ENCODE assay signal across 8 cellular contexts in the genomic region with DNA sequence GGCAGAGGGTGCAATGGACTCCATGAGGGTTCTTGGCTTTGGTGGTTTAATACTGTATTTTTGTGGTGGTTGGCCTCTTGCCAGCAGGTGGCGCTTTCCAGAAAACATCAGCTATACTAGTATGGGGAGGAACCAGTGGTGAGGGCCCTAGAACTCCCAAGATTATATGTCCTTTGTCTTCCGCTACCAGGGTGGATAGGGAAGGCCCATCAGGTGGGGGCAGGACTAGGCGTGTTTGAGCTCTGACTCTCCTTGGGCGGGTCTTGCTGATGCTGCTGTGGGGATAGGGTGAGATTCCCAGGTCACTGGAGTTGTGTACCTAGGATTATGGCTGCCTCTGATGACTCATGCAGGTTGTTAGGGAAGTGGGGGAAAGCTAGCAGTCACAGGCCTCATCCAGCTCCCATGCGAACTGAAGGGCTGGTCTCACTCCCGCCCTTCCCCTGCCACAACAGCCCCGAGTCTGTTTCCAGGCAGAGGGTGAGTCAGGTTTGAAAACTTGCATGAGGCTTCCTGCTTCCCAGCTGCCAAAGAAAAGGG.
A peak's percentile ranks its signal among the peaks of the same experiment; 100 is the strongest.
DNase-seq lines count a peak whose midpoint lies in the region; ATAC-seq, FAIRE-seq and TF ChIP-seq lines count a peak whose summit lies in the region.

No MANE protein-coding gene starts in this region.

- H3K4me3 ChIP-seq in HEK293 (ENCODE audit: low read depth, low read length), result no peak overlapping the region
- H3K4me3 ChIP-seq in H1 (ENCODE audit: extremely low read depth in 1 of 4, insufficient read depth in 2 of 4, low read depth in 3 of 4, low read length in 4 of 4), result no peak overlapping the region
- H3K4me3 ChIP-seq in upper lobe of left lung, result no peak overlapping the region

- TF ChIP-seq CTCF in HEK293 (tag by site-specific recombination; IDR thresholded peaks at IDR 0.05) (no peak), H1 (IDR thresholded peaks at IDR 0.05; ENCODE audit: control extremely low read depth in 1 of 3, insufficient read depth in 1 of 3, low read depth in 1 of 3, low read length in 3 of 3) (peak; percentile 19 to 48 (median 39)), upper lobe of left lung (IDR thresholded peaks at IDR 0.05) (no peak)

- H3K27me3 ChIP-seq in H1 (replicated peaks in 1 of 4; ENCODE audit: control insufficient read depth in 3 of 4, extremely low read depth in 1 of 4, insufficient read depth in 3 of 4, low read length in 3 of 4) (no peaks in the 10 kb centered on the region), upper lobe of left lung (no peaks in the 10 kb centered on the region)

- no peaks in the 10 kb centered on the region for H3K23me2 ChIP-seq in H1 (ENCODE audit: low read depth, low read length)

- WGBS in H1 (ENCODE audit: extremely low coverage in 1 of 2, insufficient coverage in 1 of 2, insufficient read length in 1 of 2, insufficient replicate concordance in 2 of 2, low coverage in 1 of 2, low lambda C conversion rate in 2 of 2, missing lambda C conversion rate in 1 of 2), 2 experiments, result 83% methylated on average over 7 of the region's 7 CpGs; no CpG with 5 or more reads in 1 of the 2 experiments
- WGBS in upper lobe of left lung, 2 donors, result 71 to 84% methylated on average over 4 to 7 of the region's 7 CpGs

- H3K23ac ChIP-seq in H1 (ENCODE audit: insufficient read length), result no peak overlapping the region

- no peak overlapping the region for H4K8ac ChIP-seq in H1 (ENCODE audit: extremely low read depth, insufficient read depth, low read length)

- H2BK120ac ChIP-seq in H1 (replicated peaks; ENCODE audit: low read depth, low read length), result no peak overlapping the region

- no peak overlapping the region for H2AK5ac ChIP-seq in H1 (ENCODE audit: low read depth, low read length)

- FAIRE-seq in H1 (lab: Jason Lieb, UNC), result no peak

- no peaks in the 10 kb centered on the region for H3K79me1 ChIP-seq in H1 (ENCODE audit: low read depth, low read length)

- no peak overlapping the region; the same call in 1 of the 2 replicates for H2AFZ ChIP-seq in H1 (ENCODE audit: low read length)

- peak overlapping the region; percentile 18; the same call in 1 of the 2 replicates for H2BK20ac ChIP-seq in H1 (ENCODE audit: low read length)

- H4K91ac ChIP-seq in H1 (replicated peaks; ENCODE audit: insufficient read length, low read length), result no peak overlapping the region

- H3K56ac ChIP-seq in H1 (replicated peaks; ENCODE audit: insufficient read length, low read depth, low read length), result no peak overlapping the region

- no peak overlapping the region for H3K18ac ChIP-seq in H1 (ENCODE audit: extremely low read depth, low read length)

- no peak overlapping the region for H3K4ac ChIP-seq in H1 (replicated peaks; ENCODE audit: insufficient read length, low read depth, low read length)

- H3K36me3 ChIP-seq in HEK293 (ENCODE audit: control insufficient read depth in 2 of 2, insufficient read depth in 1 of 2, low read length in 2 of 2), result no peaks in the 10 kb centered on the region
- no peaks in the 10 kb centered on the region for H3K36me3 ChIP-seq in H1 (ENCODE audit: control insufficient read depth in 2 of 4, insufficient read depth in 4 of 4, low read length in 3 of 4)
- H3K36me3 ChIP-seq in upper lobe of left lung, result no peaks in the 10 kb centered on the region

- CTCF ChIA-PET in HEK293 (lab: Yijun Ruan, JAX) (interaction anchor here (0.7 to 1.6 kb wide), 8 partner anchors 10 to 241 kb away, joined by 3 to 9 read pairs (median 3); no protein-coding TSS in a partner anchor), H1 (lab: Charles Lee; ENCODE audit: partially characterized antibody) (interaction anchor here (0.6 to 2.6 kb wide), 21 partner anchors 10 to 1623 kb away, joined by 3 to 22 read pairs (median 3); no protein-coding TSS in a partner anchor)

- H4K5ac ChIP-seq in H1 (ENCODE audit: insufficient read length, low read depth, low read length), result no peak overlapping the region

- DNase-seq in SHP77 (lab: John Stamatoyannopoulos, UW), result peak; percentile 1 to 40
- DNase-seq in SHP77 treated with DMSO at 0.1 percent for 48 hours (lab: John Stamatoyannopoulos, UW), result no peak
- DNase-seq in NCI-H146 treated with DMSO at 0.1 percent for 48 hours (lab: John Stamatoyannopoulos, UW; ENCODE audit: unreplicated experiment), result peak; percentile 32
- DNase-seq in H1 (ENCODE audit: low read depth in 1 of 2, low spot score in 2 of 2), result peak; percentile 49 to 75
- peak; percentile 59 for DNase-seq in stromal cell of bone marrow (ENCODE audit: low read depth)
- DNase-seq in upper lobe of left lung, result no peak
- no peak for DNase-seq in cerebellar nuclear complex (lab: John Stamatoyannopoulos, UW)

- H3K4me2 ChIP-seq in H1 (ENCODE audit: insufficient read depth in 1 of 2, low read depth in 2 of 2, low read length in 2 of 2), result no peak overlapping the region

- no peak for TF ChIP-seq POLR2A in H1 (IDR thresholded peaks at IDR 0.05; ENCODE audit: control extremely low read depth in 1 of 2, low read depth in 2 of 2, low read length in 2 of 2)
- no peak for TF ChIP-seq POLR2A in upper lobe of left lung (IDR thresholded peaks at IDR 0.05)

- POLR2A ChIA-PET in HEK293 (lab: Yijun Ruan, JAX), result no interaction called here
- POLR2A ChIA-PET in H1 (lab: Charles Lee; ENCODE audit: partially characterized antibody), result interaction anchor here (0.6 kb wide), 1 partner anchor 1649 kb away, joined by 3 read pairs; no protein-coding TSS in a partner anchor

- ATAC-seq in upper lobe of left lung (ENCODE audit: low FRiP score in 2 of 2), result no peak

- H2BK15ac ChIP-seq in H1 (ENCODE audit: low read length), result no peak overlapping the region

- TF ChIP-seq EP300 in H1 (IDR thresholded peaks at IDR 0.05; ENCODE audit: borderline replicate concordance in 1 of 2, low read depth in 2 of 2, low read length in 2 of 2) (no peak), upper lobe of left lung (IDR thresholded peaks at IDR 0.05) (no peak)

- H4K20me1 ChIP-seq in H1 (replicated peaks in 1 of 2; ENCODE audit: control insufficient read depth in 1 of 2, insufficient read depth in 2 of 2, low read length in 2 of 2), result no peaks in the 10 kb centered on the region

- peak overlapping the region; percentile 35; the same call in 1 of the 2 replicates for H2BK12ac ChIP-seq in H1 (ENCODE audit: low read depth, low read length)

- H3K27ac ChIP-seq in HEK293 (ENCODE audit: extremely low read depth, low read depth, low read length) (no peak overlapping the region), H1 (ENCODE audit: low read depth, low read length) (no peak overlapping the region), upper lobe of left lung (no peak overlapping the region)

- peak; percentile 38 to 55 for TF ChIP-seq RAD21 in H1 (IDR thresholded peaks at IDR 0.05 in 1 of 2, conservative IDR thresholded peaks at IDR 0.05 in 1 of 2; ENCODE audit: low read depth in 2 of 2, low read length in 2 of 2)

- H3K9me3 ChIP-seq in HEK293 (ENCODE audit: control insufficient read depth, insufficient read depth, low read depth, low read length) (no peaks in the 10 kb centered on the region), H1 (ENCODE audit: insufficient read depth in 2 of 2, low read depth in 1 of 2, low read length in 1 of 2) (no peaks in the 10 kb centered on the region), upper lobe of left lung (no peaks in the 10 kb centered on the region)

- H3K14ac ChIP-seq in H1 (ENCODE audit: insufficient read length), result no peak overlapping the region

- H3K4me1 ChIP-seq in HEK293 (ENCODE audit: control insufficient read depth, insufficient read depth, low read length) (no peaks in the 10 kb centered on the region), H1 (replicated peaks in 1 of 4; ENCODE audit: control insufficient read depth in 3 of 4, insufficient read depth in 4 of 4, low read length in 3 of 4) (no peaks in the 10 kb centered on the region; a peak in 1 of 7 replicates), upper lobe of left lung (no peaks in the 10 kb centered on the region)

- no peaks in the 10 kb centered on the region for H3K79me2 ChIP-seq in H1 (ENCODE audit: control insufficient read depth in 1 of 2, insufficient read depth in 2 of 2, low read length in 2 of 2)

- H3K9ac ChIP-seq in H1 (replicated peaks in 1 of 4; ENCODE audit: extremely low read depth in 1 of 4, low read depth in 3 of 4, low read length in 3 of 4), result no peak overlapping the region

- no peak overlapping the region for H2BK5ac ChIP-seq in H1 (ENCODE audit: low read depth, low read length)

TF ChIP-seq in HEK293, 187 proteins besides CTCF, POLR2A, EP300 and RAD21 (continues in another document):
- no peak for TF ChIP-seq ZNF2 (tag by site-specific recombination; IDR thresholded peaks at IDR 0.05)
- TF ChIP-seq, protein P1, sequence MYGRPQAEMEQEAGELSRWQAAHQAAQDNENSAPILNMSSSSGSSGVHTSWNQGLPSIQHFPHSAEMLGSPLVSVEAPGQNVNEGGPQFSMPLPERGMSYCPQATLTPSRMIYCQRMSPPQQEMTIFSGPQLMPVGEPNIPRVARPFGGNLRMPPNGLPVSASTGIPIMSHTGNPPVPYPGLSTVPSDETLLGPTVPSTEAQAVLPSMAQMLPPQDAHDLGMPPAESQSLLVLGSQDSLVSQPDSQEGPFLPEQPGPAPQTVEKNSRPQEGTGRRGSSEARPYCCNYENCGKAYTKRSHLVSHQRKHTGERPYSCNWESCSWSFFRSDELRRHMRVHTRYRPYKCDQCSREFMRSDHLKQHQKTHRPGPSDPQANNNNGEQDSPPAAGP (tag by site-specific recombination; IDR thresholded peaks at IDR 0.05), result peak; percentile 53; the same call in 1 of the 2 replicates

TF ChIP-seq in H1, 55 proteins besides CTCF, POLR2A, EP300 and RAD21 (continues in another document):
- TF ChIP-seq SIRT6 (IDR thresholded peaks at IDR 0.05; ENCODE audit: low read length), result no peak
- no peak for TF ChIP-seq JUND (IDR thresholded peaks at IDR 0.05; ENCODE audit: low read length)
- no peak for TF ChIP-seq BACH1 (IDR thresholded peaks at IDR 0.05; ENCODE audit: low read length)
- TF ChIP-seq GTF2F1 (IDR thresholded peaks at IDR 0.05; ENCODE audit: borderline replicate concordance, low read depth, low read length), result no peak
- TF ChIP-seq CHD2 (IDR thresholded peaks at IDR 0.05; ENCODE audit: low read length), result no peak
- TF ChIP-seq, protein P2, sequence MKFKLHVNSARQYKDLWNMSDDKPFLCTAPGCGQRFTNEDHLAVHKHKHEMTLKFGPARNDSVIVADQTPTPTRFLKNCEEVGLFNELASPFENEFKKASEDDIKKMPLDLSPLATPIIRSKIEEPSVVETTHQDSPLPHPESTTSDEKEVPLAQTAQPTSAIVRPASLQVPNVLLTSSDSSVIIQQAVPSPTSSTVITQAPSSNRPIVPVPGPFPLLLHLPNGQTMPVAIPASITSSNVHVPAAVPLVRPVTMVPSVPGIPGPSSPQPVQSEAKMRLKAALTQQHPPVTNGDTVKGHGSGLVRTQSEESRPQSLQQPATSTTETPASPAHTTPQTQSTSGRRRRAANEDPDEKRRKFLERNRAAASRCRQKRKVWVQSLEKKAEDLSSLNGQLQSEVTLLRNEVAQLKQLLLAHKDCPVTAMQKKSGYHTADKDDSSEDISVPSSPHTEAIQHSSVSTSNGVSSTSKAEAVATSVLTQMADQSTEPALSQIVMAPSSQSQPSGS (IDR thresholded peaks at IDR 0.05; ENCODE audit: low read length), result no peak
- TF ChIP-seq SAP30 (IDR thresholded peaks at IDR 0.05; ENCODE audit: insufficient read depth, insufficient replicate concordance, low read length), result no peak
- TF ChIP-seq CHD1 (IDR thresholded peaks at IDR 0.05; ENCODE audit: low read depth, low read length), result no peak
- TF ChIP-seq POU5F1 (IDR thresholded peaks at IDR 0.05; ENCODE audit: low read depth, low read length), result no peak

Comparison
In these comparisons a context has a peak if more than half of its experiments do, and no peak if none do; other contexts are left out.
1. DNase-seq: peak in SHP77 (2 of 2), NCI-H146 treated with DMSO at 0.1 percent for 48 hours (single experiment), H1 (2 of 2) and stromal cell of bone marrow (single experiment); none in SHP77 treated with DMSO at 0.1 percent for 48 hours (single experiment), upper lobe of left lung (0 of 2) and cerebellar nuclear complex (0 of 2).
2. CTCF ChIP-seq: peak in H1 (3 of 3); none in HEK293 (single experiment) and upper lobe of left lung (0 of 6).